16 cellular contexts compared by ENCODE assay signal in the genomic region with DNA sequence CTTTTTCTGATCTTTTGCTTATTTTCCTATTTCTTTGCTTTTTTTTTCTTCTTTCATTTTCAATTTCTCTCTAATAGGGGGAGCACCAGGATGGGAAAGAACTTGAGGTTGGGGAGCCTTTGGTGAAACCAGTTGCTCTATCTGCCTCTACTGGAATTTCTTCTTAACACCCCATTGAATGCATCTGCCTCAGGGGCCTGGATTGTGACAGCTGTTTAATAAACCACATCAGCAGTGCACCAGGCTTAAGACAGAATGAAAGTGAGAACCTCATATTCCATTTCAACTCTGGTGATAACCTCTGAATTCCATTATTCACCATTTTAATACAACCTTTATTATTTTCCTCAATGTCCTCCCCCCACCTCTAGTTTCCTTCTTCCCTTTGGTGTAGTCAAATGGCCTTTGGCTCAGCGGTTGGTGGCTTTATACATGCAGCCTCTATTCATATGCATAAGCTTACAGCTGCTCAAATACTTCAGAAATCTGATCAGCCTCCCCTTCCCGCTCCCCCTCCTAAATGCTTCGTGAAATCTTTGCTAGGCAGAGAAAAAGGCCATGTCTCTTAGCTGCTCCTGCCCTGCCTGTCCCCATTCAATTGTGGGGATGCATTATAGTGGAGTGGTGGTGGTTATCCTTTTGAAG.
DNase-seq lines count a peak whose midpoint lies in the region; TF ChIP-seq lines count a peak whose summit lies in the region.
"Had no signal": no experiment of that assay in that cellular context is flagged by ENCODE, and none has a peak within 500 bp of the region (broad histone marks: within the 10 kb centered on the region; RNA-seq: fewer than 3 reads in every experiment).

No MANE protein-coding gene starts in this region.

- H3K4me3 ChIP-seq in iPS-20b (ENCODE audit: low read length): peak overlapping the region; percentile 49; the same call in 1 of the 2 replicates
- H3K4me3 ChIP-seq in breast epithelium: no peak overlapping the region
- H3K4me3 ChIP-seq: adrenal gland, K562, psoas muscle had no signal

- H3K27me3 ChIP-seq in iPS-20b (ENCODE audit: insufficient read depth, low read length): peaks cover 9% of the 10 kb centered on the region; the same call in 1 of the 2 replicates
- H3K27me3 ChIP-seq in breast epithelium: peaks cover 0 to 5% of the 10 kb centered on the region in 2 donors
- H3K27me3 ChIP-seq: adrenal gland had no signal

- no peak for TF ChIP-seq POLR2A in breast epithelium (IDR thresholded peaks at IDR 0.05)

- H3K4me1 ChIP-seq in iPS-20b (ENCODE audit: insufficient read depth, low read length): peaks cover 26% of the 10 kb centered on the region
- no peaks in the 10 kb centered on the region for H3K4me1 ChIP-seq in breast epithelium
- H3K4me1 ChIP-seq: adrenal gland, psoas muscle had no signal

- no peak overlapping the region for H3K9ac ChIP-seq in iPS-20b (ENCODE audit: low read depth, low read length)

- H3K27ac ChIP-seq in iPS-20b (ENCODE audit: low read length) (no peak overlapping the region), breast epithelium (no peak overlapping the region)
- H3K27ac ChIP-seq: adrenal gland, HL-60, psoas muscle had no signal

- H3K9me3 ChIP-seq in iPS-20b (ENCODE audit: insufficient read depth, low read depth, low read length) (no peaks in the 10 kb centered on the region), breast epithelium (peaks cover 0 to 3% of the 10 kb centered on the region in 2 donors)
- H3K9me3 ChIP-seq: adrenal gland, psoas muscle had no signal

- DNase-seq in DMS79 (lab: John Stamatoyannopoulos, UW) (peak; percentile 26), NCI-H1436 treated with DMSO at 0.1 percent for 48 hours (lab: John Stamatoyannopoulos, UW) (peak; percentile 92), NCI-H526 (lab: John Stamatoyannopoulos, UW) (peak; percentile 21 to 67), superior temporal gyrus (ENCODE audit: extremely low spot score) (no peak), breast epithelium (ENCODE audit: low spot score in 2 of 2) (no peak), NCI-H1694 (lab: John Stamatoyannopoulos, UW) (no peak)
- DNase-seq in activated CD4-positive, alpha-beta T cell treated with anti-CD3 and anti-CD28 coated beads, Interleukin-2, amount 50 U/mL, for 4 hours: no peak
- DNase-seq: adrenal gland; cerebellar nuclear complex; NCI-H446 treated with DMSO at 0.1 percent for 48 hours; psoas muscle; stimulated activated naive CD8-positive, alpha-beta T cell treated with anti-CD3 and anti-CD28 coated beads, Interleukin-15, amount 100 ng/mL, for 72 hours; SW 1271 had no signal

- H3K36me3 ChIP-seq in iPS-20b (ENCODE audit: insufficient read depth, low read depth, low read length) (no peaks in the 10 kb centered on the region), breast epithelium (no peaks in the 10 kb centered on the region)
- H3K36me3 ChIP-seq: adrenal gland had no signal

- no peak for TF ChIP-seq CTCF in breast epithelium (IDR thresholded peaks at IDR 0.05)

- intact Hi-C loops in breast epithelium (cut with DNase I; ENCODE audit: low total_unique reads): no loop called here

Comparison
In these comparisons a context has a peak if more than half of its experiments do, and no peak if none do; other contexts are left out.
1. DNase-seq: peak in DMS79 (single experiment), NCI-H1436 treated with DMSO at 0.1 percent for 48 hours (single experiment) and NCI-H526 (2 of 2); none in superior temporal gyrus (single experiment), breast epithelium (0 of 2), NCI-H1694 (single experiment) and activated CD4-positive, alpha-beta T cell treated with anti-CD3 and anti-CD28 coated beads, Interleukin-2, amount 50 U/mL, for 4 hours (0 of 2).